In the genomic region with DNA sequence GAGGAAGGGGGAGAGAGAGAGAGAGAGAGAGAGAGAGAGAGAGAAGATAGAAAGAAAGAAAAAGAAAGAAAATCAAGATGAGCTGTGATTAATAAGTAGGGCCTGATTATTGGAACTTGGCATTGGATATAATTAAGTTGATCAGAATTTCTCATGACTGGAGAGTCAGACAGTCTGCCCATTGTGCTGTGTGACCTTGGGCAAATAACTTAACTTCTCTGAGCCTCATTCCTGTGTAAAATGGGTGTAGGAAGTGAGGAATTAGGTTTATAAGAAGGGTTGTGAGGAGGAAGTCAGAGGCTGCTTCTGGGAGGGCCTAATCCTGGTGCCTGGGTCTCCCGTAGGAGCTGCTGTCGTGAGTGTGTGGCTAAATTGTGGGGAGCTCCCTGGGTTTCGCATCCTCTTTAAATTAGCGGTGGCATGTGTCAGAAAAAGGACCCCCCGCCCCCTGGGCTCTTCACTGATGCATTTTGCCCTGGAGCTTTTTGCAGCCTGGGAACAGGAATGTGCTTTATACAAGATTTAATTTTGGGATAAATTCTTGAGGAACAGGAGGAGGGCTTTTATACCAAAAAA, we compare ENCODE assay signal across 12 cellular contexts.
DNase-seq lines count a peak whose midpoint lies in the region; ATAC-seq and TF ChIP-seq lines count a peak whose summit lies in the region.
"Had no signal": no experiment of that assay in that cellular context is flagged by ENCODE, and none has a peak within 500 bp of the region (broad histone marks: within the 10 kb centered on the region; RNA-seq: fewer than 3 reads in every experiment).

No MANE protein-coding gene starts in this region.

- H3K36me3 Mint-ChIP-seq in CD8-positive, alpha-beta T cell, result peaks cover 18% of the 10 kb centered on the region
- no peaks in the 10 kb centered on the region for H3K36me3 Mint-ChIP-seq in T-helper 17 cell (ENCODE audit: low read depth)

- POLR2A ChIA-PET in CD8-positive, alpha-beta T cell (lab: Charles Lee), result interaction anchor here (1.3 kb wide), 1 partner anchor 96 kb away, joined by 6 read pairs; no protein-coding TSS in a partner anchor

- no peak for TF ChIP-seq CTCF in CD8-positive, alpha-beta T cell (IDR thresholded peaks at IDR 0.05)
- TF ChIP-seq CTCF in lower lobe of right lung (IDR thresholded peaks at IDR 0.05), result no peak

- H3K27ac Mint-ChIP-seq in CD8-positive, alpha-beta T cell, result peak overlapping the region; percentile 96
- H3K27ac Mint-ChIP-seq in T-helper 17 cell, result peak overlapping the region; percentile 99

- CTCF ChIA-PET in CD8-positive, alpha-beta T cell (lab: Charles Lee), result interaction anchor here (0.5 to 1.1 kb wide), 3 partner anchors 63 to 514 kb away, joined by 3 read pairs; no protein-coding TSS in a partner anchor

- peaks cover 55% of the 10 kb centered on the region for H3K4me1 ChIP-seq in BLaER1
- peaks cover 31% of the 10 kb centered on the region for H3K4me1 ChIP-seq in CD8-positive, alpha-beta T cell (ENCODE audit: insufficient read depth, low read length)
- H3K4me1 ChIP-seq in lower lobe of right lung, result peaks cover 38% of the 10 kb centered on the region

- H3K27me3 Mint-ChIP-seq in CD8-positive, alpha-beta T cell (ENCODE audit: low read depth), result no peaks in the 10 kb centered on the region
- no peaks in the 10 kb centered on the region for H3K27me3 Mint-ChIP-seq in T-helper 17 cell

- ATAC-seq in CD8-positive, alpha-beta T cell, result no peak
- ATAC-seq in T-helper 17 cell (no peak), lower lobe of right lung (no peak)

- no peak overlapping the region for H3K27ac ChIP-seq in BLaER1
- H3K27ac ChIP-seq in CD8-positive, alpha-beta T cell (ENCODE audit: low read depth, low read length), result peak overlapping the region; percentile 54
- no peak overlapping the region for H3K27ac ChIP-seq in lower lobe of right lung

- H3K4me2 ChIP-seq in BLaER1, result peak overlapping the region; percentile 63

- no peak overlapping the region for H3K9ac ChIP-seq in BLaER1

- H3K9me3 ChIP-seq in BLaER1 (no peaks in the 10 kb centered on the region), T-helper 17 cell (ENCODE audit: control insufficient read depth, low read length, poor library complexity, severe bottlenecking) (no peaks in the 10 kb centered on the region), lower lobe of right lung (no peaks in the 10 kb centered on the region)
- no peaks in the 10 kb centered on the region for H3K9me3 ChIP-seq in CD8-positive, alpha-beta T cell (ENCODE audit: low read length)

- H3K4me3 Mint-ChIP-seq in CD8-positive, alpha-beta T cell, result no peak overlapping the region
- H3K4me3 Mint-ChIP-seq in T-helper 17 cell, result peak overlapping the region; percentile 31
- H3K4me3 Mint-ChIP-seq: nephron progenitor cell had no signal

- H3K9me3 Mint-ChIP-seq in CD8-positive, alpha-beta T cell, result no peaks in the 10 kb centered on the region
- H3K9me3 Mint-ChIP-seq: nephron progenitor cell had no signal

- H3K36me3 ChIP-seq in BLaER1 (peaks cover 63% of the 10 kb centered on the region), lower lobe of right lung (no peaks in the 10 kb centered on the region)
- H3K36me3 ChIP-seq in CD8-positive, alpha-beta T cell (ENCODE audit: insufficient read depth, low read length), result no peaks in the 10 kb centered on the region

- intact Hi-C loops in CD8-positive, alpha-beta T cell (cut with DNase I, micrococcal nuclease), result loop anchor here (1.0 to 10.0 kb wide), 7 partner anchors 48 to 1134 kb away; partner anchors contain the start of gene CMIP (in 1 of the 2)
- intact Hi-C loops in lower lobe of right lung (cut with DNase I), result no loop called here

- H3K4me3 ChIP-seq in BLaER1, result no peak overlapping the region
- no peak overlapping the region for H3K4me3 ChIP-seq in CD8-positive, alpha-beta T cell (ENCODE audit: low read depth, low read length)
- H3K4me3 ChIP-seq in lower lobe of right lung, result no peak overlapping the region

- H4K20me1 ChIP-seq in BLaER1, result peaks cover 100% of the 10 kb centered on the region

- no peaks in the 10 kb centered on the region for H3K27me3 ChIP-seq in BLaER1
- no peaks in the 10 kb centered on the region for H3K27me3 ChIP-seq in CD8-positive, alpha-beta T cell (ENCODE audit: insufficient read depth, low read length)
- no peaks in the 10 kb centered on the region for H3K27me3 ChIP-seq in lower lobe of right lung (ENCODE audit: low read depth)

- H3K4me1 Mint-ChIP-seq in CD8-positive, alpha-beta T cell (ENCODE audit: low read depth), result peaks cover 50% of the 10 kb centered on the region
- H3K4me1 Mint-ChIP-seq in T-helper 17 cell, result peaks cover 36% of the 10 kb centered on the region

- no peak for DNase-seq in CD8-positive, alpha-beta T cell
- DNase-seq in T-helper 17 cell (no peak), lower lobe of right lung (peak; percentile 22), DMS53 (lab: John Stamatoyannopoulos, UW) (no peak), glomerular visceral epithelial cell (ENCODE audit: extremely low spot score) (no peak), activated gamma-delta T cell (lab: John Stamatoyannopoulos, UW) (no peak), NAMALWA (ENCODE audit: low spot score) (no peak)
- DNase-seq: cortex of kidney, NCI-H1930, trophoblast cell had no signal
